22 cellular contexts compared by ENCODE assay signal in the genomic region with DNA sequence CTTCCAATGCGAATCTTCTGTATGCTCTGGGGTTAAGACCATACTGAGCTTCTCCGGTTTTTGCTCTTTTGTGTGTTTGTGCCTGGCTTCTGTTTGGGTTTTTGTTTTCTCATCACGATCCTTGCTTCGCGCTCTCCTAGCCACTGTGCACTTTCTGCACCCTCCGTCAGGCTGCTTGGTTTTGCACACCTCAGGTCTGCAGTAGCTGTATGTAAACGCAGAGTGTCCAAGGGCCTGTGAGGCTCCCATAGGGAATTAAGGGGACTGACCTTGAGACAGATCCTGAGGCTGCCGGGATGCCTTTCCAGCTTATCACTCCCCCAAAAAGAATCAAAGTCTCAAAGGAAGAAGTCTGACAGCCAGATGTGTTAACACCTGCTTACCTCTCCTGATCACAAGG.
"Had no signal": no experiment of that assay in that cellular context is flagged by ENCODE, and none has a peak within 500 bp of the region (broad histone marks: within the 10 kb centered on the region; RNA-seq: fewer than 3 reads in every experiment).

No MANE protein-coding gene starts in this region.

- H3K36me3 ChIP-seq: breast epithelium, ovary had no signal

- H3K4me1 Mint-ChIP-seq: activated B cell treated with CpG ODN at 0.5 μM for 24 hours; central memory CD8-positive, alpha-beta T cell; stimulated activated effector memory CD8-positive, alpha-beta T cell treated with anti-CD3 and anti-CD28 coated beads, Interleukin-12 subunit alpha, Interleukin-12 subunit beta, amount 100 ng/mL, for 72 hours had no signal

- DNase-seq: activated B cell treated with CpG ODN at 0.5 μM for 24 hours; activated CD8-positive, alpha-beta T cell treated with anti-CD3 and anti-CD28 coated beads, Interleukin-2, amount 10 ng/mL, durations not matched to agents 7 days and 5 days; activated effector memory CD4-positive, alpha-beta T cell treated with Interleukin-2 at 50 U/mL for 16 hours; activated naive CD4-positive, alpha-beta T cell treated with Interleukin-2 at 50 U/mL for 16 hours; effector CD8-positive, alpha-beta T cell; gastrocnemius medialis; glutamatergic neuron; left ventricle myocardium inferior; ovary; stimulated activated CD4-positive, alpha-beta T cell treated with anti-CD3 and anti-CD28 coated beads, Interleukin-4, amount 100 ng/mL, for 24 hours had no signal

- H3K4me3 ChIP-seq: breast epithelium, gastrocnemius medialis, left ventricle myocardium inferior, lung, ovary, skin epidermis, tibial nerve had no signal

- H3K4me1 ChIP-seq: breast epithelium, gastrocnemius medialis, left ventricle myocardium inferior had no signal

- H3K9me3 ChIP-seq: breast epithelium, gastrocnemius medialis, left ventricle myocardium inferior, neutrophil, ovary, tibial nerve had no signal

- FAIRE-seq: colon, islet of Langerhans had no signal

- H3K27me3 ChIP-seq: breast epithelium, gastrocnemius medialis, neutrophil, ovary, tibial nerve had no signal

- H3K27me3 Mint-ChIP-seq: activated B cell treated with CpG ODN at 0.5 μM for 24 hours; central memory CD8-positive, alpha-beta T cell; progenitor cell of endocrine pancreas had no signal

- H3K9me3 Mint-ChIP-seq: activated B cell treated with CpG ODN at 0.5 μM for 24 hours; central memory CD8-positive, alpha-beta T cell; nephron; stimulated activated effector memory CD8-positive, alpha-beta T cell treated with anti-CD3 and anti-CD28 coated beads, Interleukin-12 subunit alpha, Interleukin-12 subunit beta, amount 100 ng/mL, for 72 hours had no signal

- H3K27ac Mint-ChIP-seq: activated B cell treated with CpG ODN at 0.5 μM for 24 hours; activated CD8-positive, alpha-beta T cell treated with anti-CD3 and anti-CD28 coated beads, Interleukin-2, amount 10 ng/mL, durations not matched to agents 7 days and 5 days; nephron; progenitor cell of endocrine pancreas; stimulated activated effector memory CD8-positive, alpha-beta T cell treated with anti-CD3 and anti-CD28 coated beads, Interleukin-12 subunit alpha, Interleukin-12 subunit beta, amount 100 ng/mL, for 72 hours had no signal

- H3K4me3 Mint-ChIP-seq: activated B cell treated with CpG ODN at 0.5 μM for 24 hours; activated CD8-positive, alpha-beta T cell treated with anti-CD3 and anti-CD28 coated beads, Interleukin-2, amount 10 ng/mL, durations not matched to agents 7 days and 5 days; central memory CD8-positive, alpha-beta T cell; nephron; stimulated activated effector memory CD8-positive, alpha-beta T cell treated with anti-CD3 and anti-CD28 coated beads, Interleukin-12 subunit alpha, Interleukin-12 subunit beta, amount 100 ng/mL, for 72 hours had no signal

- H3K27ac ChIP-seq: breast epithelium, gastrocnemius medialis, left ventricle myocardium inferior, neutrophil, ovary, skin epidermis, tibial nerve had no signal

- ATAC-seq: activated CD8-positive, alpha-beta T cell treated with anti-CD3 and anti-CD28 coated beads, Interleukin-2, amount 10 ng/mL, durations not matched to agents 7 days and 5 days; gastrocnemius medialis; sciatic nerve; stimulated activated effector memory CD8-positive, alpha-beta T cell treated with anti-CD3 and anti-CD28 coated beads, Interleukin-12 subunit alpha, Interleukin-12 subunit beta, amount 100 ng/mL, for 72 hours had no signal
